Comparison of ENCODE assay signal across 28 cellular contexts in genomic region chrX:13367950-13368349, GRCh38. TPM values are rescaled to one million over a fixed set of nuclear protein-coding genes. Genes with fewer than 3 reads are reported as not detected.
DNase-seq lines count a peak whose midpoint lies in the region; ATAC-seq, FAIRE-seq and TF ChIP-seq lines count a peak whose summit lies in the region.
"Had no signal": no experiment of that assay in that cellular context is flagged by ENCODE, and none has a peak within 500 bp of the region (broad histone marks: within the 10 kb centered on the region; RNA-seq: fewer than 3 reads in every experiment).

No MANE protein-coding gene starts in this region.

- H4K20me1 ChIP-seq in astrocyte (ENCODE audit: insufficient read depth, low read length): no peaks in the 10 kb centered on the region

- H3K9ac ChIP-seq in astrocyte (ENCODE audit: low read length): no peak overlapping the region
- H3K9ac ChIP-seq: KMS-11, SK-N-SH had no signal

- no peak overlapping the region for H3K4me3 ChIP-seq in astrocyte (ENCODE audit: insufficient read depth, low read depth, low read length)
- H3K4me3 ChIP-seq: GM23338, HAP-1 had no signal

- H3K4me1 ChIP-seq in astrocyte (ENCODE audit: insufficient read depth, low read length): peaks cover 5% of the 10 kb centered on the region
- H3K4me1 ChIP-seq: BE2C had no signal

- no peaks in the 10 kb centered on the region for H3K9me3 Mint-ChIP-seq in activated CD8-positive, alpha-beta T cell treated with anti-CD3 and anti-CD28 coated beads for 36 hours
- H3K9me3 Mint-ChIP-seq in activated CD8-positive, alpha-beta T cell treated with anti-CD3 and anti-CD28 coated beads, Interleukin-2, amount 10 ng/mL, durations not matched to agents 7 days and 5 days (ENCODE audit: insufficient read depth): no peaks in the 10 kb centered on the region
- H3K9me3 Mint-ChIP-seq in astrocyte (ENCODE audit: unreplicated experiment): no peaks in the 10 kb centered on the region
- no peaks in the 10 kb centered on the region for H3K9me3 Mint-ChIP-seq in effector memory CD8-positive, alpha-beta T cell
- H3K9me3 Mint-ChIP-seq: CD8-positive, alpha-beta memory T cell; GM23338 had no signal

- no peaks in the 10 kb centered on the region for H3K9me3 ChIP-seq in astrocyte (ENCODE audit: insufficient read depth, low read depth, low read length)
- H3K9me3 ChIP-seq: BE2C, HAP-1, SK-N-SH had no signal

- no peaks in the 10 kb centered on the region for H3K36me3 ChIP-seq in astrocyte (ENCODE audit: insufficient read depth, low read length)
- H3K36me3 ChIP-seq: BE2C, HAP-1 had no signal

- no peaks in the 10 kb centered on the region for H3K36me3 Mint-ChIP-seq in activated CD8-positive, alpha-beta T cell treated with anti-CD3 and anti-CD28 coated beads for 36 hours (ENCODE audit: low read depth)
- no peaks in the 10 kb centered on the region for H3K36me3 Mint-ChIP-seq in activated CD8-positive, alpha-beta T cell treated with anti-CD3 and anti-CD28 coated beads, Interleukin-2, amount 10 ng/mL, durations not matched to agents 7 days and 5 days (ENCODE audit: low read depth)
- no peaks in the 10 kb centered on the region for H3K36me3 Mint-ChIP-seq in astrocyte (ENCODE audit: low read depth, unreplicated experiment)
- H3K36me3 Mint-ChIP-seq in effector memory CD8-positive, alpha-beta T cell (ENCODE audit: insufficient read depth): no peaks in the 10 kb centered on the region
- H3K36me3 Mint-ChIP-seq: CD14-positive monocyte; CD8-positive, alpha-beta memory T cell; IgD-negative memory B cell had no signal

- H3K4me3 Mint-ChIP-seq in activated CD8-positive, alpha-beta T cell treated with anti-CD3 and anti-CD28 coated beads for 36 hours: no peak overlapping the region
- H3K4me3 Mint-ChIP-seq in activated CD8-positive, alpha-beta T cell treated with anti-CD3 and anti-CD28 coated beads, Interleukin-2, amount 10 ng/mL, durations not matched to agents 7 days and 5 days: no peak overlapping the region
- H3K4me3 Mint-ChIP-seq in astrocyte (ENCODE audit: unreplicated experiment): no peak overlapping the region
- H3K4me3 Mint-ChIP-seq in effector memory CD8-positive, alpha-beta T cell: peak overlapping the region in 1 of 2 donors; percentile 2
- H3K4me3 Mint-ChIP-seq: CD14-positive monocyte; CD8-positive, alpha-beta memory T cell; GM23338; IgD-negative memory B cell had no signal

- no peak overlapping the region for H3K4me2 ChIP-seq in astrocyte (ENCODE audit: low read length)
- H3K4me2 ChIP-seq: GM23338, KMS-11, SK-N-SH had no signal

- peaks cover 8% of the 10 kb centered on the region for H3K4me1 Mint-ChIP-seq in activated CD8-positive, alpha-beta T cell treated with anti-CD3 and anti-CD28 coated beads for 36 hours (ENCODE audit: low read depth)
- H3K4me1 Mint-ChIP-seq in activated CD8-positive, alpha-beta T cell treated with anti-CD3 and anti-CD28 coated beads, Interleukin-2, amount 10 ng/mL, durations not matched to agents 7 days and 5 days (ENCODE audit: low read depth): no peaks in the 10 kb centered on the region
- peaks cover 17% of the 10 kb centered on the region for H3K4me1 Mint-ChIP-seq in astrocyte (ENCODE audit: low read depth, unreplicated experiment)
- H3K4me1 Mint-ChIP-seq in effector memory CD8-positive, alpha-beta T cell (ENCODE audit: low read depth in 2 of 2): peaks cover 0 to 5% of the 10 kb centered on the region in 2 donors
- H3K4me1 Mint-ChIP-seq: CD14-positive monocyte had no signal

- peak overlapping the region; percentile 28 for H3K27ac Mint-ChIP-seq in activated CD8-positive, alpha-beta T cell treated with anti-CD3 and anti-CD28 coated beads for 36 hours
- H3K27ac Mint-ChIP-seq in activated CD8-positive, alpha-beta T cell treated with anti-CD3 and anti-CD28 coated beads, Interleukin-2, amount 10 ng/mL, durations not matched to agents 7 days and 5 days: no peak overlapping the region
- H3K27ac Mint-ChIP-seq in astrocyte (ENCODE audit: unreplicated experiment): no peak overlapping the region
- peak overlapping the region in 1 of 2 donors; percentile 44 for H3K27ac Mint-ChIP-seq in effector memory CD8-positive, alpha-beta T cell
- H3K27ac Mint-ChIP-seq: CD14-positive monocyte, GM23338 had no signal

- no peak for TF ChIP-seq CTCF in activated CD8-positive, alpha-beta T cell treated with anti-CD3 and anti-CD28 coated beads for 36 hours (IDR thresholded peaks at IDR 0.05)
- TF ChIP-seq CTCF in D721Med (IDR thresholded peaks at IDR 0.05; ENCODE audit: insufficient read depth, missing control alignments) (no peak), astrocyte (IDR thresholded peaks at IDR 0.05; ENCODE audit: insufficient read depth, low read depth, low read length) (no peak)

- no peaks in the 10 kb centered on the region for H3K27me3 ChIP-seq in astrocyte (ENCODE audit: insufficient read depth, low read length)
- H3K27me3 ChIP-seq: BE2C had no signal

- H3K27me3 Mint-ChIP-seq in activated CD8-positive, alpha-beta T cell treated with anti-CD3 and anti-CD28 coated beads for 36 hours: no peaks in the 10 kb centered on the region
- peaks cover 2% of the 10 kb centered on the region for H3K27me3 Mint-ChIP-seq in activated CD8-positive, alpha-beta T cell treated with anti-CD3 and anti-CD28 coated beads, Interleukin-2, amount 10 ng/mL, durations not matched to agents 7 days and 5 days (ENCODE audit: low read depth)
- no peaks in the 10 kb centered on the region for H3K27me3 Mint-ChIP-seq in astrocyte (ENCODE audit: low read depth, unreplicated experiment)
- H3K27me3 Mint-ChIP-seq in effector memory CD8-positive, alpha-beta T cell: no peaks in the 10 kb centered on the region

- intact Hi-C loops in activated CD8-positive, alpha-beta T cell treated with anti-CD3 and anti-CD28 coated beads for 36 hours (cut with micrococcal nuclease): no loop called here

- H3K27ac ChIP-seq in astrocyte (ENCODE audit: low read depth, low read length): peak overlapping the region; percentile 14
- H3K27ac ChIP-seq: HL-60, KMS-11 had no signal

- peak; percentile 4 for DNase-seq in activated CD8-positive, alpha-beta T cell treated with anti-CD3 and anti-CD28 coated beads for 36 hours
- DNase-seq in activated CD8-positive, alpha-beta T cell treated with anti-CD3 and anti-CD28 coated beads, Interleukin-2, amount 10 ng/mL, durations not matched to agents 7 days and 5 days: no peak
- DNase-seq in D721Med (ENCODE audit: insufficient read length, low spot score) (no peak), astrocyte (ENCODE audit: low read depth) (peak; percentile 75), left lobe of liver (ENCODE audit: low spot score) (no peak), COR-L47 (lab: John Stamatoyannopoulos, UW) (no peak), NCI-H187 (lab: John Stamatoyannopoulos, UW) (no peak)
- no peak for DNase-seq in effector memory CD8-positive, alpha-beta T cell
- DNase-seq: 8988T; ACHN; BE2C; Calu3; CD8-positive, alpha-beta memory T cell; NCI-H1048; NCI-H1694; NCI-H2081 treated with DMSO at 0.1 percent for 48 hours; NCI-H446; NCI-H524 treated with DMSO at 0.1 percent for 48 hours; NCI-H774; SK-N-SH had no signal

- H2AFZ ChIP-seq in astrocyte (ENCODE audit: low read depth, low read length): no peak overlapping the region
- H2AFZ ChIP-seq: GM23338 had no signal

- FAIRE-seq in D721Med (lab: Jason Lieb, UNC) (peak; percentile 25), astrocyte (lab: Jason Lieb, UNC) (peak; percentile 67)
- FAIRE-seq: G401.6, RCC 7860 had no signal

- CTCF ChIA-PET in activated CD8-positive, alpha-beta T cell treated with anti-CD3 and anti-CD28 coated beads for 36 hours (lab: Charles Lee): no interaction called here
- CTCF ChIA-PET in activated CD8-positive, alpha-beta T cell treated with anti-CD3 and anti-CD28 coated beads, Interleukin-2, amount 10 ng/mL, durations not matched to agents 7 days and 5 days (lab: Charles Lee): no interaction called here

- H3K79me2 ChIP-seq in astrocyte (ENCODE audit: insufficient read depth, low read length): no peaks in the 10 kb centered on the region

- POLR2A ChIA-PET in activated CD8-positive, alpha-beta T cell treated with anti-CD3 and anti-CD28 coated beads for 36 hours (lab: Charles Lee): no interaction called here
- POLR2A ChIA-PET in activated CD8-positive, alpha-beta T cell treated with anti-CD3 and anti-CD28 coated beads, Interleukin-2, amount 10 ng/mL, durations not matched to agents 7 days and 5 days (lab: Charles Lee): no interaction called here

- no peak for ATAC-seq in activated CD8-positive, alpha-beta T cell treated with anti-CD3 and anti-CD28 coated beads for 36 hours
- no peak for ATAC-seq in activated CD8-positive, alpha-beta T cell treated with anti-CD3 and anti-CD28 coated beads, Interleukin-2, amount 10 ng/mL, durations not matched to agents 7 days and 5 days
- peak; percentile 80 for ATAC-seq in effector memory CD8-positive, alpha-beta T cell (replicated peaks)
- no peak for ATAC-seq in left lobe of liver
- ATAC-seq: GM23338 had no signal

RNA-seq across cellular contexts. Expression of gene ATXN3L, which starts 48.1 kb away (rescaled TPM):
- not detected for total RNA-seq in activated CD8-positive, alpha-beta T cell treated with anti-CD3 and anti-CD28 coated beads for 36 hours
- total RNA-seq in activated CD8-positive, alpha-beta T cell treated with anti-CD3 and anti-CD28 coated beads, Interleukin-2, amount 10 ng/mL, durations not matched to agents 7 days and 5 days: not detected
- total RNA-seq in astrocyte (not detected in 2 replicates), left lobe of liver (not detected)
- total RNA-seq: Calu3; CD8-positive, alpha-beta memory T cell; GM23338 had no signal

Comparison
In these comparisons a context has a peak if more than half of its experiments do, and no peak if none do; other contexts are left out.
1. DNase-seq: peak in activated CD8-positive, alpha-beta T cell treated with anti-CD3 and anti-CD28 coated beads for 36 hours (single experiment) and astrocyte (single experiment); none in activated CD8-positive, alpha-beta T cell treated with anti-CD3 and anti-CD28 coated beads, Interleukin-2, amount 10 ng/mL, durations not matched to agents 7 days and 5 days (single experiment), D721Med (single experiment), effector memory CD8-positive, alpha-beta T cell (0 of 3), left lobe of liver (single experiment), COR-L47 (single experiment) and NCI-H187 (0 of 2).